In the genomic region with DNA sequence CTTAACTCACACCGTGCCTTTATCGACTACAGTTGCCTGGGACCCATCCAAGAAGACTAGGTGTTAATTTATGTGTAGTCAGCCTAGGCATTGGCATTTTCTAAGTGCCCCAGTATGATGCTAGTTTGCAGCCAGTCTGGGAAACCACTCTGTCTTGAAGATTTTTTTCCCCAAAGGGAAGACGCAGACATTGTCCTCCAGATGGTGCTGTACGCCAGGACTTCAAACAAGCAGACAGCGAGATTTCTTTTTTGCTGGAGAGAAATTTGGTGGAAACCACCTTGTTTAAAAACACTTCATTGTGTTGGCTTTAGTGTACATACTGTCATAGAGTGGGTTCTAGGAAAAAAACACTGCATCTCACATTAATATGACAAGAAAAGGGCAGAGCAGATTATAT, we compare ENCODE assay signal across 8 cellular contexts. TPM values are rescaled to one million over a fixed set of nuclear protein-coding genes. Genes with fewer than 3 reads are reported as not detected.
DNase-seq lines count a peak whose midpoint lies in the region; ATAC-seq lines count a peak whose summit lies in the region.

No MANE protein-coding gene starts in this region.

- H3K36me3 ChIP-seq in mesendoderm (ENCODE audit: control insufficient read depth, insufficient read depth, low read length): no peaks in the 10 kb centered on the region

- H3K36me3 Mint-ChIP-seq in activated CD8-positive, alpha-beta T cell treated with anti-CD3 and anti-CD28 coated beads, Interleukin-2, amount 10 ng/mL, durations not matched to agents 7 days and 5 days (ENCODE audit: low read depth): no peaks in the 10 kb centered on the region

- no peaks in the 10 kb centered on the region for H3K79me1 ChIP-seq in mesendoderm (ENCODE audit: low read length)

- no peaks in the 10 kb centered on the region for H3K9me3 Mint-ChIP-seq in activated CD8-positive, alpha-beta T cell treated with anti-CD3 and anti-CD28 coated beads, Interleukin-2, amount 10 ng/mL, durations not matched to agents 7 days and 5 days (ENCODE audit: insufficient read depth)

- no peak overlapping the region for H2AK5ac ChIP-seq in mesendoderm (ENCODE audit: low read length)

- ATAC-seq in activated CD8-positive, alpha-beta T cell treated with anti-CD3 and anti-CD28 coated beads, Interleukin-2, amount 10 ng/mL, durations not matched to agents 7 days and 5 days: peak; percentile 44
- ATAC-seq in HG02571 (IDR thresholded peaks at IDR 0.05; ENCODE audit: unreplicated experiment): no peak

- no peak overlapping the region for H3K18ac ChIP-seq in mesendoderm (ENCODE audit: low read length)

- in situ Hi-C loops in ACHN (cut with HindIII; ENCODE audit: low pct_ligation_motif_present, low pct_unique_long_range_greater_than_20kb, low sequenced_read_pairs): no loop called here

- H3K23ac ChIP-seq in mesendoderm (ENCODE audit: low read length): no peak overlapping the region

- no CpG with 5 or more reads among the region's 5 CpGs for WGBS in mesendoderm (ENCODE audit: extremely low coverage, insufficient coverage, low lambda C conversion rate)

- H3K79me2 ChIP-seq in mesendoderm (ENCODE audit: control insufficient read depth, insufficient read depth, low read length): no peaks in the 10 kb centered on the region

- H3K27me3 ChIP-seq in mesendoderm (ENCODE audit: insufficient read depth, low read length, poor library complexity): no peaks in the 10 kb centered on the region

- POLR2A ChIA-PET in activated CD8-positive, alpha-beta T cell treated with anti-CD3 and anti-CD28 coated beads, Interleukin-2, amount 10 ng/mL, durations not matched to agents 7 days and 5 days (lab: Charles Lee): interaction anchor here (0.6 kb wide), 1 partner anchor 197 kb away, joined by 3 read pairs; no protein-coding TSS in a partner anchor

- no peak overlapping the region for H3K9ac ChIP-seq in mesendoderm (ENCODE audit: low read length)

- no peak overlapping the region for H4K8ac ChIP-seq in mesendoderm (ENCODE audit: low read depth, low read length)

- H3K4me1 Mint-ChIP-seq in activated CD8-positive, alpha-beta T cell treated with anti-CD3 and anti-CD28 coated beads, Interleukin-2, amount 10 ng/mL, durations not matched to agents 7 days and 5 days (ENCODE audit: low read depth): peaks cover 6% of the 10 kb centered on the region

- no peak overlapping the region for H2BK5ac ChIP-seq in mesendoderm (ENCODE audit: low read length)

- no peak overlapping the region for H3K56ac ChIP-seq in mesendoderm (ENCODE audit: low read length)

- DNase-seq in ACHN: peak; percentile 65
- DNase-seq in GM03348 (ENCODE audit: low spot score): peak; percentile 46
- DNase-seq in NCI-H1105 treated with DMSO at 0.1 percent for 48 hours (lab: John Stamatoyannopoulos, UW): peak; percentile 18
- peak; percentile 37 for DNase-seq in activated CD8-positive, alpha-beta T cell treated with anti-CD3 and anti-CD28 coated beads, Interleukin-2, amount 10 ng/mL, durations not matched to agents 7 days and 5 days
- DNase-seq in mesendoderm: peak; percentile 67
- DNase-seq in effector CD4-positive, alpha-beta T cell: no peak
- DNase-seq in activated CD8-positive, alpha-beta memory T cell treated with anti-CD3 and anti-CD28 coated beads, Interleukin-2, amount 50 U/mL, for 48 hours: no peak

- H3K27ac Mint-ChIP-seq in activated CD8-positive, alpha-beta T cell treated with anti-CD3 and anti-CD28 coated beads, Interleukin-2, amount 10 ng/mL, durations not matched to agents 7 days and 5 days: no peak overlapping the region

- CTCF ChIA-PET in activated CD8-positive, alpha-beta T cell treated with anti-CD3 and anti-CD28 coated beads, Interleukin-2, amount 10 ng/mL, durations not matched to agents 7 days and 5 days (lab: Charles Lee): interaction anchor here (1.6 to 2.7 kb wide), 3 partner anchors 12 to 30 kb away, joined by 4 to 16 read pairs (median 10); partner anchors contain the start of gene ALDH5A1

- H3K4me2 ChIP-seq in mesendoderm (ENCODE audit: low read length): no peak overlapping the region

- no peak overlapping the region for H3K4me3 Mint-ChIP-seq in activated CD8-positive, alpha-beta T cell treated with anti-CD3 and anti-CD28 coated beads, Interleukin-2, amount 10 ng/mL, durations not matched to agents 7 days and 5 days

- no peak overlapping the region for H4K5ac ChIP-seq in mesendoderm (ENCODE audit: low read length)

- no peak overlapping the region for H2BK120ac ChIP-seq in mesendoderm (ENCODE audit: low read depth, low read length)

- no peaks in the 10 kb centered on the region for H3K27me3 Mint-ChIP-seq in activated CD8-positive, alpha-beta T cell treated with anti-CD3 and anti-CD28 coated beads, Interleukin-2, amount 10 ng/mL, durations not matched to agents 7 days and 5 days (ENCODE audit: low read depth)

- no peak overlapping the region for H3K27ac ChIP-seq in mesendoderm (ENCODE audit: low read depth, low read length)

- no peak overlapping the region for H3K4ac ChIP-seq in mesendoderm (ENCODE audit: low read depth, low read length)

- no peaks in the 10 kb centered on the region for H3K4me1 ChIP-seq in mesendoderm (ENCODE audit: control insufficient read depth, low read depth, low read length)

- H2BK15ac ChIP-seq in mesendoderm (replicated peaks; ENCODE audit: low read depth): no peak overlapping the region

- no peak overlapping the region for H3K4me3 ChIP-seq in mesendoderm (ENCODE audit: low read length)

RNA-seq across cellular contexts. Expression of gene ALDH5A1, which starts 30.0 kb away (rescaled TPM):
- total RNA-seq in activated CD8-positive, alpha-beta T cell treated with anti-CD3 and anti-CD28 coated beads, Interleukin-2, amount 10 ng/mL, durations not matched to agents 7 days and 5 days: 1 to 10 TPM; 4.8 to 4.9 TPM
- polyA plus RNA-seq in mesendoderm (2013, experiment 1 of 2): 2.6 TPM
- 1.6 TPM for polyA plus RNA-seq in mesendoderm (2013, experiment 2 of 2)

RNA-seq across cellular contexts. Expression of gene GPLD1, which starts 35.4 kb away (rescaled TPM):
- total RNA-seq in activated CD8-positive, alpha-beta T cell treated with anti-CD3 and anti-CD28 coated beads, Interleukin-2, amount 10 ng/mL, durations not matched to agents 7 days and 5 days: under 1 TPM; 0.34 to 0.45 TPM
- 1.2 TPM for polyA plus RNA-seq in mesendoderm (2013, experiment 1 of 2)
- 1.3 TPM for polyA plus RNA-seq in mesendoderm (2013, experiment 2 of 2)

Comparison
In these comparisons a context has a peak if more than half of its experiments do, and no peak if none do; other contexts are left out.
1. DNase-seq: peak in ACHN (single experiment), GM03348 (single experiment), NCI-H1105 treated with DMSO at 0.1 percent for 48 hours (single experiment), activated CD8-positive, alpha-beta T cell treated with anti-CD3 and anti-CD28 coated beads, Interleukin-2, amount 10 ng/mL, durations not matched to agents 7 days and 5 days (single experiment) and mesendoderm (single experiment); none in effector CD4-positive, alpha-beta T cell (single experiment) and activated CD8-positive, alpha-beta memory T cell treated with anti-CD3 and anti-CD28 coated beads, Interleukin-2, amount 50 U/mL, for 48 hours (single experiment).